In the genomic region with DNA sequence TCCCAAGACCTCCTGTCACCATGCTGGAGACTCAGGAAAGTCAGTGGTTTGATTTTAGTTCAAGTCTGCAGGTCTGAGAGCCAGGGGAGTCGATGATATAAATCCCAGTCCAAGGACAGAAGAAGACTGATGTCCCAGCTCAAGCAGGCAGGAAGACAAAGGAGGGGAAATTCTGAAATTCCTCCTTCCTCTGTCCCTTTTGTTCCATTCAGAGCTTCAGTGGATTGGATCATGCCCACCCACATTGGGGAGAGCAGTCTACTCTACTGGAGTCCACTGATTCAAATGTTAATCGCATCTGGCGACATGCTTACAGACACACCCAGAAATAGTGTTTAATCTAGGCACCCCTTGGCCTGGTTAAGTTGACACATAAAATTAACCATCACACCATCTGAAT, we compare ENCODE assay signal across 1 cellular context.
TF ChIP-seq lines count a peak whose summit lies in the region.

No MANE protein-coding gene starts in this region.

TF ChIP-seq in IMR-90, 13 proteins besides CTCF, POLR2A, EP300 and RAD21 (continued from another document):
- TF ChIP-seq, protein P1, sequence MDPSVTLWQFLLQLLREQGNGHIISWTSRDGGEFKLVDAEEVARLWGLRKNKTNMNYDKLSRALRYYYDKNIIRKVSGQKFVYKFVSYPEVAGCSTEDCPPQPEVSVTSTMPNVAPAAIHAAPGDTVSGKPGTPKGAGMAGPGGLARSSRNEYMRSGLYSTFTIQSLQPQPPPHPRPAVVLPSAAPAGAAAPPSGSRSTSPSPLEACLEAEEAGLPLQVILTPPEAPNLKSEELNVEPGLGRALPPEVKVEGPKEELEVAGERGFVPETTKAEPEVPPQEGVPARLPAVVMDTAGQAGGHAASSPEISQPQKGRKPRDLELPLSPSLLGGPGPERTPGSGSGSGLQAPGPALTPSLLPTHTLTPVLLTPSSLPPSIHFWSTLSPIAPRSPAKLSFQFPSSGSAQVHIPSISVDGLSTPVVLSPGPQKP (IDR thresholded peaks at IDR 0.05; ENCODE audit: borderline replicate concordance, low read depth, low read length), result no peak
- TF ChIP-seq BHLHE40 (IDR thresholded peaks at IDR 0.05; ENCODE audit: low read depth, low read length) (no peak), MAZ (IDR thresholded peaks at IDR 0.05; ENCODE audit: borderline replicate concordance, low read depth, low read length) (no peak), RFX5 (IDR thresholded peaks at IDR 0.05; ENCODE audit: low read depth, low read length) (no peak), RCOR1 (IDR thresholded peaks at IDR 0.05; ENCODE audit: insufficient replicate concordance, low read length) (no peak), CEBPB (IDR thresholded peaks at IDR 0.05; ENCODE audit: low read depth, low read length) (no peak), CHD1 (IDR thresholded peaks at IDR 0.05; ENCODE audit: low read depth, low read length) (no peak)
